Comparison of ENCODE assay signal across 20 cellular contexts in genomic region chr6:66508433-66508832, GRCh38.
DNase-seq lines count a peak whose midpoint lies in the region; ATAC-seq, FAIRE-seq and TF ChIP-seq lines count a peak whose summit lies in the region.
"Had no signal": no experiment of that assay in that cellular context is flagged by ENCODE, and none has a peak within 500 bp of the region (broad histone marks: within the 10 kb centered on the region; RNA-seq: fewer than 3 reads in every experiment).

No MANE protein-coding gene starts in this region.

- peak; percentile 8 for DNase-seq in AG10803 (ENCODE audit: low read depth)
- DNase-seq in HTR-8/SVneo (ENCODE audit: insufficient read length, low spot score) = peak; percentile 20
- DNase-seq in astrocyte of the hippocampus (ENCODE audit: low read depth, low spot score) = peak; percentile 76
- DNase-seq in glomerular visceral epithelial cell (ENCODE audit: extremely low spot score) = peak; percentile 30
- DNase-seq in LoVo (ENCODE audit: low spot score) = no peak
- no peak for DNase-seq in stimulated activated CD4-positive, alpha-beta T cell treated with anti-CD3 and anti-CD28 coated beads, Interleukin-12 subunit alpha, Interleukin-12 subunit beta, amount 100 ng/mL, for 4 hours
- DNase-seq: activated CD4-positive, alpha-beta T cell treated with anti-CD3 and anti-CD28 coated beads for 48 hours; CD8-positive, alpha-beta T cell; central memory CD4-positive, alpha-beta T cell; DMS79 treated with DMSO at 0.1 percent for 48 hours; heart left ventricle; KG1; NCI-H1417; NCI-H69; nucleus accumbens; retina had no signal

- H3K4me3 ChIP-seq in AG10803 (ENCODE audit: low read length) = no peak overlapping the region
- H3K4me3 ChIP-seq: heart left ventricle had no signal

- ATAC-seq in HG02938 (IDR thresholded peaks at IDR 0.05; ENCODE audit: unreplicated experiment) (no peak), HG02678 (IDR thresholded peaks at IDR 0.05; ENCODE audit: unreplicated experiment) (no peak)
- ATAC-seq: CD8-positive, alpha-beta T cell; HCT116; heart left ventricle; stimulated activated effector memory CD8-positive, alpha-beta T cell treated with anti-CD3 and anti-CD28 coated beads, Interleukin-12 subunit alpha, Interleukin-12 subunit beta, amount 100 ng/mL, for 72 hours had no signal

- no peak for TF ChIP-seq CTCF in AG10803 (conservative IDR thresholded peaks at IDR 0.05; ENCODE audit: low read length)

- FAIRE-seq in HTR-8/SVneo (lab: Jason Lieb, UNC) = no peak

Comparison
In these comparisons a context has a peak if more than half of its experiments do, and no peak if none do; other contexts are left out.
1. DNase-seq: peak in AG10803 (single experiment), HTR-8/SVneo (single experiment), astrocyte of the hippocampus (single experiment) and glomerular visceral epithelial cell (single experiment); none in LoVo (single experiment) and stimulated activated CD4-positive, alpha-beta T cell treated with anti-CD3 and anti-CD28 coated beads, Interleukin-12 subunit alpha, Interleukin-12 subunit beta, amount 100 ng/mL, for 4 hours (single experiment).